ENCODE assay signal across 1 cellular context in genomic region chr22:20008221-20008995, GRCh38.
TF ChIP-seq lines count a peak whose summit lies in the region.

No MANE protein-coding gene starts in this region.

TF ChIP-seq in HEK293, 187 proteins besides CTCF, POLR2A, EP300 and RAD21 (continued from another document):
- TF ChIP-seq ZNF23 (tag by site-specific recombination; IDR thresholded peaks at IDR 0.05; ENCODE audit: borderline replicate concordance) (peak; percentile 82; the same call in 1 of the 2 replicates), WT1 (tag by site-specific recombination; IDR thresholded peaks at IDR 0.05) (no peak), EGR2 (tag by site-specific recombination; IDR thresholded peaks at IDR 0.05; ENCODE audit: low read depth) (peak; percentile 38; the same call in 1 of the 2 replicates)
- TF ChIP-seq, protein P1, sequence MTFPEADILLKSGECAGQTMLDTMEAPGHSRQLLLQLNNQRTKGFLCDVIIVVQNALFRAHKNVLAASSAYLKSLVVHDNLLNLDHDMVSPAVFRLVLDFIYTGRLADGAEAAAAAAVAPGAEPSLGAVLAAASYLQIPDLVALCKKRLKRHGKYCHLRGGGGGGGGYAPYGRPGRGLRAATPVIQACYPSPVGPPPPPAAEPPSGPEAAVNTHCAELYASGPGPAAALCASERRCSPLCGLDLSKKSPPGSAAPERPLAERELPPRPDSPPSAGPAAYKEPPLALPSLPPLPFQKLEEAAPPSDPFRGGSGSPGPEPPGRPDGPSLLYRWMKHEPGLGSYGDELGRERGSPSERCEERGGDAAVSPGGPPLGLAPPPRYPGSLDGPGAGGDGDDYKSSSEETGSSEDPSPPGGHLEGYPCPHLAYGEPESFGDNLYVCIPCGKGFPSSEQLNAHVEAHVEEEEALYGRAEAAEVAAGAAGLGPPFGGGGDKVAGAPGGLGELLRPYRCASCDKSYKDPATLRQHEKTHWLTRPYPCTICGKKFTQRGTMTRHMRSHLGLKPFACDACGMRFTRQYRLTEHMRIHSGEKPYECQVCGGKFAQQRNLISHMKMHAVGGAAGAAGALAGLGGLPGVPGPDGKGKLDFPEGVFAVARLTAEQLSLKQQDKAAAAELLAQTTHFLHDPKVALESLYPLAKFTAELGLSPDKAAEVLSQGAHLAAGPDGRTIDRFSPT (tag by site-specific recombination; IDR thresholded peaks at IDR 0.05): peak; percentile 34; the same call in 1 of the 2 replicates
TF ChIP-seq in HEK293: peak in this region for 9.
